8 cellular contexts compared by ENCODE assay signal in genomic region chr12:54579696-54580333, GRCh38. TPM values are rescaled to one million over a fixed set of nuclear protein-coding genes. Genes with fewer than 3 reads are reported as not detected.
A peak's percentile ranks its signal among the peaks of the same experiment; 100 is the strongest.
DNase-seq lines count a peak whose midpoint lies in the region; ATAC-seq and TF ChIP-seq lines count a peak whose summit lies in the region.

No MANE protein-coding gene starts in this region.

- TF ChIP-seq CTCF in 22Rv1 (IDR thresholded peaks at IDR 0.05) (peak; percentile 100), GM12875 (IDR thresholded peaks at IDR 0.05; ENCODE audit: borderline replicate concordance, insufficient read depth, low read depth, low read length) (peak; percentile 100), WTC11 (IDR thresholded peaks at IDR 0.05) (peak; percentile 100)

- POLR2A ChIA-PET in WTC11 (lab: Charles Lee) = interaction anchor here (0.5 to 1.1 kb wide), 2 partner anchors 9 to 403 kb away, joined by 3 read pairs; partner anchors contain the start of gene PPP1R1A

- no peak overlapping the region for H3K4me3 ChIP-seq in GM12875 (ENCODE audit: low read depth, low read length)

- ATAC-seq in HG02678 (IDR thresholded peaks at IDR 0.05; ENCODE audit: unreplicated experiment) = peak; percentile 93
- ATAC-seq in WTC11 = peak; percentile 96
- ATAC-seq in left colon = peak; percentile 95

- no peak overlapping the region for H3K27ac Mint-ChIP-seq in WTC11

- H3K4me1 Mint-ChIP-seq in WTC11 = peaks cover 34% of the 10 kb centered on the region

- peaks cover 39% of the 10 kb centered on the region for H3K27me3 Mint-ChIP-seq in WTC11 (ENCODE audit: low read depth)

- H3K27ac ChIP-seq in 22Rv1 (no peak overlapping the region), caudate nucleus (ENCODE audit: low read depth, low read length) (no peak overlapping the region)

- no peaks in the 10 kb centered on the region for H3K36me3 Mint-ChIP-seq in WTC11

- CTCF ChIA-PET in WTC11 (lab: Charles Lee) = interaction anchor here (0.5 to 5.4 kb wide), 52 partner anchors 8 to 492 kb away, joined by 3 to 90 read pairs (median 5); partner anchors contain the start of genes DCD, NEUROD4, PDE1B and PPP1R1A

- intact Hi-C loops in left colon (cut with DNase I, micrococcal nuclease) = no loop called here

- H3K4me3 Mint-ChIP-seq in WTC11 = no peak overlapping the region

- H3K9me3 Mint-ChIP-seq in WTC11 = no peaks in the 10 kb centered on the region

- DNase-seq in NCI-H1105 (lab: John Stamatoyannopoulos, UW) = peak; percentile 44
- DNase-seq in WTC11 (ENCODE audit: low spot score) = peak; percentile 96
- DNase-seq in caudate nucleus (lab: John Stamatoyannopoulos, UW) = peak in 57 of 61 donors; percentile 8 to 91 (median 68)
- DNase-seq in left colon = peak; percentile 64 to 85
- peak; percentile 81 for DNase-seq in stimulated activated CD4-positive, alpha-beta T cell treated with anti-CD3 and anti-CD28 coated beads, Interleukin-4, amount 100 ng/mL, for 1 hour

TF ChIP-seq in WTC11, 78 proteins besides CTCF, POLR2A, EP300 and RAD21:
- no peak for TF ChIP-seq TEAD4 (CRISPR knock-in tag; IDR thresholded peaks at IDR 0.05)
- TF ChIP-seq ZNF121 (CRISPR knock-in tag; IDR thresholded peaks at IDR 0.05) = peak; percentile 92

RNA-seq across cellular contexts. Expression of gene PPP1R1A, which starts 8.6 kb away (rescaled TPM):
- total RNA-seq in WTC11 (2021) (12.4 to 15.5 TPM (median 13.1 TPM) in 3 replicates), left colon (1 to 10 TPM in 1 of 2 donors, not detected in 1; 2.5 TPM)

RNA-seq across cellular contexts. Expression of gene PDE1B, which starts 30.4 kb away (rescaled TPM):
- total RNA-seq in WTC11 (2021) (0.41 to 1.9 TPM (median 0.64 TPM) in 3 replicates), left colon (1 to 10 TPM in 1 of 2 donors, under 1 TPM in 1; 0.79 to 1.8 TPM)

RNA-seq across cellular contexts. Expression of gene LACRT, which starts 54.9 kb away (rescaled TPM):
- total RNA-seq in WTC11 (2021) = not detected in 3 replicates
- not detected for total RNA-seq in left colon

Comparison
In these comparisons a context has a peak if more than half of its experiments do, and no peak if none do; other contexts are left out.
1. DNase-seq: peak in every context shown above with its lines; median percentile 96 in WTC11; 81 in stimulated activated CD4-positive, alpha-beta T cell treated with anti-CD3 and anti-CD28 coated beads, Interleukin-4, amount 100 ng/mL, for 1 hour; 74 in left colon; 68 in caudate nucleus; 44 in NCI-H1105.